13 cellular contexts compared by ENCODE assay signal in genomic region chr15:59165726-59166125, GRCh38. TPM values are rescaled to one million over a fixed set of nuclear protein-coding genes. Genes with fewer than 3 reads are reported as not detected.
DNase-seq lines count a peak whose midpoint lies in the region; ATAC-seq and TF ChIP-seq lines count a peak whose summit lies in the region.
"Had no signal": no experiment of that assay in that cellular context is flagged by ENCODE, and none has a peak within 500 bp of the region (broad histone marks: within the 10 kb centered on the region; RNA-seq: fewer than 3 reads in every experiment).

No MANE protein-coding gene starts in this region.

- H3K27me3 Mint-ChIP-seq in activated naive CD4-positive, alpha-beta T cell treated with anti-CD3 and anti-CD28 coated beads, Interleukin-2, amount 10 ng/mL, durations not matched to agents 7 days and 5 days: no peaks in the 10 kb centered on the region
- peaks cover 3% of the 10 kb centered on the region for H3K27me3 Mint-ChIP-seq in activated naive CD4-positive, alpha-beta T cell treated with anti-CD3 and anti-CD28 coated beads for 36 hours (ENCODE audit: low read depth)
- no peaks in the 10 kb centered on the region for H3K27me3 Mint-ChIP-seq in CD8-positive, alpha-beta T cell (ENCODE audit: low read depth)
- H3K27me3 Mint-ChIP-seq: CD4-positive, CD25-positive, alpha-beta regulatory T cell had no signal

- no peaks in the 10 kb centered on the region for H3K36me3 ChIP-seq in uterus
- H3K36me3 ChIP-seq in CD8-positive, alpha-beta T cell (ENCODE audit: insufficient read depth, low read length): no peaks in the 10 kb centered on the region

- H3K27ac ChIP-seq in uterus: peak overlapping the region; percentile 83 to 86
- no peak overlapping the region for H3K27ac ChIP-seq in CD8-positive, alpha-beta T cell (ENCODE audit: low read depth, low read length)
- H3K27ac ChIP-seq: Peyer's patch had no signal

- peaks cover 12% of the 10 kb centered on the region for H3K36me3 Mint-ChIP-seq in activated naive CD4-positive, alpha-beta T cell treated with anti-CD3 and anti-CD28 coated beads, Interleukin-2, amount 10 ng/mL, durations not matched to agents 7 days and 5 days
- no peaks in the 10 kb centered on the region for H3K36me3 Mint-ChIP-seq in activated naive CD4-positive, alpha-beta T cell treated with anti-CD3 and anti-CD28 coated beads for 36 hours (ENCODE audit: low read depth)
- H3K36me3 Mint-ChIP-seq in CD8-positive, alpha-beta T cell: no peaks in the 10 kb centered on the region
- H3K36me3 Mint-ChIP-seq: CD4-positive, CD25-positive, alpha-beta regulatory T cell had no signal

- peak; percentile 27 for DNase-seq in activated naive CD4-positive, alpha-beta T cell treated with anti-CD3 and anti-CD28 coated beads, Interleukin-2, amount 10 ng/mL, durations not matched to agents 7 days and 5 days
- no peak for DNase-seq in activated naive CD4-positive, alpha-beta T cell treated with anti-CD3 and anti-CD28 coated beads for 36 hours
- DNase-seq in NOMO-1 treated with DMSO at 0.1 percent for 48 hours (lab: John Stamatoyannopoulos, UW; ENCODE audit: unreplicated experiment) (peak; percentile 82), epithelial cell of esophagus (ENCODE audit: low read depth) (peak; percentile 93), uterus (peak in 1 of 2 donors; percentile 25), omental fat pad (ENCODE audit: low spot score) (no peak), activated gamma-delta T cell treated with Interleukin-2 at 50 U/mL for 16 hours (no peak)
- no peak for DNase-seq in CD8-positive, alpha-beta T cell
- DNase-seq: activated CD8-positive, alpha-beta memory T cell treated with anti-CD3 and anti-CD28 coated beads, Interleukin-2, amount 50 U/mL, for 4 hours; stimulated activated CD4-positive, alpha-beta T cell treated with anti-CD3 and anti-CD28 coated beads, Interleukin-2, amount 100 ng/mL, for 48 hours had no signal

- CTCF ChIA-PET in activated naive CD4-positive, alpha-beta T cell treated with anti-CD3 and anti-CD28 coated beads, Interleukin-2, amount 10 ng/mL, durations not matched to agents 7 days and 5 days (lab: Charles Lee): interaction anchor here (1.1 to 2.5 kb wide), 3 partner anchors 28 to 363 kb away, joined by 4 to 9 read pairs (median 4); no protein-coding TSS in a partner anchor
- CTCF ChIA-PET in activated naive CD4-positive, alpha-beta T cell treated with anti-CD3 and anti-CD28 coated beads for 36 hours (lab: Charles Lee): interaction anchor here (0.7 to 1.3 kb wide), 5 partner anchors 9 to 454 kb away, joined by 3 to 6 read pairs (median 4); no protein-coding TSS in a partner anchor
- CTCF ChIA-PET in CD8-positive, alpha-beta T cell (lab: Charles Lee): interaction anchor here (1.4 kb wide), 1 partner anchor 9 kb away, joined by 4 read pairs; no protein-coding TSS in a partner anchor

- no peak overlapping the region for H3K4me3 ChIP-seq in epithelial cell of esophagus (ENCODE audit: low read length)
- no peak overlapping the region for H3K4me3 ChIP-seq in uterus
- H3K4me3 ChIP-seq in CD8-positive, alpha-beta T cell (ENCODE audit: low read depth, low read length): no peak overlapping the region
- H3K4me3 ChIP-seq: Peyer's patch had no signal

- H3K27ac Mint-ChIP-seq in activated naive CD4-positive, alpha-beta T cell treated with anti-CD3 and anti-CD28 coated beads, Interleukin-2, amount 10 ng/mL, durations not matched to agents 7 days and 5 days: peak overlapping the region; percentile 70
- no peak overlapping the region for H3K27ac Mint-ChIP-seq in activated naive CD4-positive, alpha-beta T cell treated with anti-CD3 and anti-CD28 coated beads for 36 hours
- H3K27ac Mint-ChIP-seq in CD8-positive, alpha-beta T cell: no peak overlapping the region
- H3K27ac Mint-ChIP-seq: CD4-positive, CD25-positive, alpha-beta regulatory T cell had no signal

- H3K4me1 ChIP-seq in uterus: no peaks in the 10 kb centered on the region
- no peaks in the 10 kb centered on the region for H3K4me1 ChIP-seq in CD8-positive, alpha-beta T cell (ENCODE audit: insufficient read depth, low read length)

- H3K4me1 Mint-ChIP-seq in activated naive CD4-positive, alpha-beta T cell treated with anti-CD3 and anti-CD28 coated beads, Interleukin-2, amount 10 ng/mL, durations not matched to agents 7 days and 5 days: peaks cover 34% of the 10 kb centered on the region
- peaks cover 4% of the 10 kb centered on the region for H3K4me1 Mint-ChIP-seq in activated naive CD4-positive, alpha-beta T cell treated with anti-CD3 and anti-CD28 coated beads for 36 hours (ENCODE audit: low read depth)
- no peaks in the 10 kb centered on the region for H3K4me1 Mint-ChIP-seq in CD8-positive, alpha-beta T cell (ENCODE audit: low read depth)
- H3K4me1 Mint-ChIP-seq: CD4-positive, CD25-positive, alpha-beta regulatory T cell had no signal

- no peak for TF ChIP-seq CTCF in epithelial cell of esophagus (IDR thresholded peaks at IDR 0.05; ENCODE audit: insufficient read depth, low read depth, low read length, missing control alignments)
- no peak for TF ChIP-seq CTCF in uterus (IDR thresholded peaks at IDR 0.05)
- TF ChIP-seq CTCF in omental fat pad (IDR thresholded peaks at IDR 0.05): no peak
- no peak for TF ChIP-seq CTCF in CD8-positive, alpha-beta T cell (IDR thresholded peaks at IDR 0.05)

- intact Hi-C loops in activated naive CD4-positive, alpha-beta T cell treated with anti-CD3 and anti-CD28 coated beads for 36 hours (cut with micrococcal nuclease): no loop called here
- intact Hi-C loops in uterus (cut with DNase I; ENCODE audit: low total_unique reads): no loop called here
- intact Hi-C loops in CD8-positive, alpha-beta T cell (cut with DNase I, micrococcal nuclease): no loop called here

- no peak overlapping the region for H3K4me3 Mint-ChIP-seq in activated naive CD4-positive, alpha-beta T cell treated with anti-CD3 and anti-CD28 coated beads, Interleukin-2, amount 10 ng/mL, durations not matched to agents 7 days and 5 days
- no peak overlapping the region for H3K4me3 Mint-ChIP-seq in activated naive CD4-positive, alpha-beta T cell treated with anti-CD3 and anti-CD28 coated beads for 36 hours
- no peak overlapping the region for H3K4me3 Mint-ChIP-seq in CD8-positive, alpha-beta T cell
- H3K4me3 Mint-ChIP-seq: CD4-positive, CD25-positive, alpha-beta regulatory T cell had no signal

- H3K27me3 ChIP-seq in uterus: no peaks in the 10 kb centered on the region
- H3K27me3 ChIP-seq in CD8-positive, alpha-beta T cell (ENCODE audit: insufficient read depth, low read length): no peaks in the 10 kb centered on the region
- H3K27me3 ChIP-seq: Peyer's patch had no signal

- TF ChIP-seq POLR2A in uterus (IDR thresholded peaks at IDR 0.05): no peak

- POLR2A ChIA-PET in CD8-positive, alpha-beta T cell (lab: Charles Lee): no interaction called here

- no peak for ATAC-seq in omental fat pad (ENCODE audit: low FRiP score)
- no peak for ATAC-seq in CD8-positive, alpha-beta T cell

- H3K9me3 Mint-ChIP-seq in activated naive CD4-positive, alpha-beta T cell treated with anti-CD3 and anti-CD28 coated beads, Interleukin-2, amount 10 ng/mL, durations not matched to agents 7 days and 5 days: no peaks in the 10 kb centered on the region
- no peaks in the 10 kb centered on the region for H3K9me3 Mint-ChIP-seq in activated naive CD4-positive, alpha-beta T cell treated with anti-CD3 and anti-CD28 coated beads for 36 hours
- no peaks in the 10 kb centered on the region for H3K9me3 Mint-ChIP-seq in CD8-positive, alpha-beta T cell
- H3K9me3 Mint-ChIP-seq: CD4-positive, CD25-positive, alpha-beta regulatory T cell had no signal

- H3K9me3 ChIP-seq in uterus: no peaks in the 10 kb centered on the region
- H3K9me3 ChIP-seq in CD8-positive, alpha-beta T cell (ENCODE audit: low read length): no peaks in the 10 kb centered on the region
- H3K9me3 ChIP-seq: Peyer's patch had no signal

RNA-seq across cellular contexts. Expression of gene LDHAL6B, which starts 40.9 kb away (rescaled TPM):
- total RNA-seq in activated naive CD4-positive, alpha-beta T cell treated with anti-CD3 and anti-CD28 coated beads for 36 hours: not detected
- total RNA-seq in uterus (not detected), omental fat pad (not detected)
- total RNA-seq in CD8-positive, alpha-beta T cell: not detected
- total RNA-seq: CD4-positive, CD25-positive, alpha-beta regulatory T cell; mucosa of gallbladder; Peyer's patch had no signal

Comparison
In these comparisons a context has a peak if more than half of its experiments do, and no peak if none do; other contexts are left out.
1. DNase-seq: peak in activated naive CD4-positive, alpha-beta T cell treated with anti-CD3 and anti-CD28 coated beads, Interleukin-2, amount 10 ng/mL, durations not matched to agents 7 days and 5 days (single experiment), NOMO-1 treated with DMSO at 0.1 percent for 48 hours (single experiment) and epithelial cell of esophagus (single experiment); none in activated naive CD4-positive, alpha-beta T cell treated with anti-CD3 and anti-CD28 coated beads for 36 hours (single experiment), omental fat pad (single experiment), CD8-positive, alpha-beta T cell (0 of 7) and activated gamma-delta T cell treated with Interleukin-2 at 50 U/mL for 16 hours (single experiment).